ENCODE assay signal across 8 cellular contexts in the genomic region with DNA sequence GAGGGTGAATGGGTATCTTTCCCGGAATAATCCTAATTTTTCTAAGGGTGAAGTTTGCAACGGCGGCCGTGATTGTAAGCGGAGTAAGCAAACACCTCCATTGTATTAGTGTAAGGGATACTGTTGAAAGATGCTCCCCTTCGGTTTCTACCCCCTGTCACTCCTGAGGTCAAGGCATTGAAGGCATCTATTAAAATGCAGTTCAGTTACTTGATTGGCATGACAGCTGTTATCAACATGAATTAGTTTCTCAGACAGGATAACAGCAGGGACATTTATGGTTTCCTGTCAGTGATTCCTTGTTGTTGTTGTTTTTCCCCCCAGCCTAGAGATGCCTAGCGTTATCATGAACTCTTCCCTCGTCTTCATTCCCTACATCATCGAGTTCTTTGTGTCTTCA. TPM values are rescaled to one million over a fixed set of nuclear protein-coding genes. Genes with fewer than 3 reads are reported as not detected.
DNase-seq lines count a peak whose midpoint lies in the region; ATAC-seq and TF ChIP-seq lines count a peak whose summit lies in the region.

No MANE protein-coding gene starts in this region.

- no peak overlapping the region for H3K27ac ChIP-seq in HCT116 (ENCODE audit: low read depth, low read length)
- H3K27ac ChIP-seq in SK-N-SH (ENCODE audit: low read depth in 2 of 2, low read length in 1 of 2): peak overlapping the region; percentile 30 to 53; a peak in 3 of 4 replicates
- no peak overlapping the region for H3K27ac ChIP-seq in right atrium auricular region
- peak overlapping the region in 5 of 8 donors; percentile 33 to 80 (median 60) for H3K27ac ChIP-seq in spleen

- H3K79me2 ChIP-seq in HCT116 (ENCODE audit: insufficient read depth, low read length) (no peaks in the 10 kb centered on the region), SK-N-SH (ENCODE audit: insufficient read depth) (peaks cover 3% of the 10 kb centered on the region; the same call in 1 of the 2 replicates)

- H3K4me2 ChIP-seq in HCT116 (ENCODE audit: low read length) (peak overlapping the region; percentile 91), SK-N-SH (peak overlapping the region; percentile 76)

- peaks cover 0 to 7% of the 10 kb centered on the region in 2 experiments; a peak in 2 of 4 replicates for H3K4me1 ChIP-seq in HCT116 (ENCODE audit: control insufficient read depth in 1 of 2, insufficient read depth in 2 of 2, low read length in 2 of 2)
- no peaks in the 10 kb centered on the region; a peak in 1 of 4 replicates for H3K4me1 ChIP-seq in SK-N-SH (ENCODE audit: control insufficient read depth in 1 of 2, insufficient read depth in 2 of 2, low read depth in 1 of 2, low read length in 1 of 2)
- H3K4me1 ChIP-seq in right atrium auricular region: no peaks in the 10 kb centered on the region
- peaks cover 0 to 13% (median 7%) of the 10 kb centered on the region in 6 donors for H3K4me1 ChIP-seq in spleen

- no peak for TF ChIP-seq CTCF in HCT116 (IDR thresholded peaks at IDR 0.05 in 2 of 3, conservative IDR thresholded peaks at IDR 0.05 in 1 of 3; ENCODE audit: borderline replicate concordance in 1 of 3, insufficient read depth in 1 of 3, low read depth in 2 of 3, low read length in 2 of 3)
- no peak for TF ChIP-seq CTCF in SK-N-SH (IDR thresholded peaks at IDR 0.05)
- TF ChIP-seq CTCF in right atrium auricular region (IDR thresholded peaks at IDR 0.05): no peak
- no peak for TF ChIP-seq CTCF in spleen (IDR thresholded peaks at IDR 0.05 in 8 of 11, conservative IDR thresholded peaks at IDR 0.05 in 3 of 11)

- TF ChIP-seq POLR2A in HCT116 (IDR thresholded peaks at IDR 0.05; ENCODE audit: borderline replicate concordance, extremely low read depth, insufficient read depth, insufficient read length) (no peak), spleen (IDR thresholded peaks at IDR 0.05) (no peak)

- no peak for DNase-seq in HCT116 (ENCODE audit: low read depth, low spot score)
- no peak for DNase-seq in SK-N-SH
- no peak for DNase-seq in right atrium auricular region (ENCODE audit: low spot score)
- no peak for DNase-seq in spleen
- no peak for DNase-seq in posterior vena cava (ENCODE audit: low spot score)
- DNase-seq in stimulated activated CD4-positive, alpha-beta T cell treated with anti-CD3 and anti-CD28 coated beads, Interleukin-2, amount 100 ng/mL, for 48 hours: no peak
- no peak for DNase-seq in sciatic nerve (ENCODE audit: low spot score)
- DNase-seq in retina: no peak

- H3K4me3 ChIP-seq in HCT116 (replicated peaks in 1 of 2; ENCODE audit: low read depth in 1 of 2, low read length in 2 of 2) (peak overlapping the region; percentile 56 to 74), SK-N-SH (ENCODE audit: low read depth in 2 of 2, low read length in 1 of 2) (peak overlapping the region; percentile 67 to 71), right atrium auricular region (peak overlapping the region; percentile 56 to 63), spleen (peak overlapping the region; percentile 44 to 79 (median 66))

- H3K36me3 ChIP-seq in HCT116 (ENCODE audit: control insufficient read depth in 1 of 2, insufficient read depth in 2 of 2, low read length in 2 of 2) (no peaks in the 10 kb centered on the region), SK-N-SH (replicated peaks in 1 of 2; ENCODE audit: control insufficient read depth in 1 of 2, insufficient read depth in 2 of 2, low read length in 1 of 2) (no peaks in the 10 kb centered on the region), right atrium auricular region (no peaks in the 10 kb centered on the region), spleen (no peaks in the 10 kb centered on the region)

- no peaks in the 10 kb centered on the region for H3F3A ChIP-seq in SK-N-SH (replicated peaks; ENCODE audit: insufficient read depth)

- H3K9me3 ChIP-seq in HCT116 (ENCODE audit: control insufficient read depth in 1 of 2, insufficient read depth in 1 of 2, low read depth in 1 of 2, low read length in 2 of 2): no peaks in the 10 kb centered on the region
- no peaks in the 10 kb centered on the region for H3K9me3 ChIP-seq in SK-N-SH
- H3K9me3 ChIP-seq in right atrium auricular region: no peaks in the 10 kb centered on the region
- no peaks in the 10 kb centered on the region for H3K9me3 ChIP-seq in spleen

- BruUV-seq in HCT116 (replicated peaks; lab: Mats Ljungman, UMichigan): TSS peak; percentile 66

- H2AFZ ChIP-seq in HCT116 (ENCODE audit: low read depth, low read length, poor library complexity, severe bottlenecking) (no peak overlapping the region), SK-N-SH (ENCODE audit: low read depth) (peak overlapping the region; percentile 97)

- 9% methylated on average over 9 of the region's 9 CpGs for WGBS in SK-N-SH (ENCODE audit: low lambda C conversion rate)
- 6 to 53% (median 21%) methylated on average over 7 to 9 of the region's 9 CpGs for WGBS in spleen, 5 donors

- ATAC-seq in HCT116 (peak; percentile 15; the same call in 1 of the 2 replicates), sciatic nerve (no peak)

- no peaks in the 10 kb centered on the region for H3K9me2 ChIP-seq in HCT116 (ENCODE audit: insufficient read depth)
- no peaks in the 10 kb centered on the region for H3K9me2 ChIP-seq in SK-N-SH

- POLR2A ChIA-PET in HCT116 (lab: Charles Lee) (no interaction called here), SK-N-SH (lab: Yijun Ruan, JAX) (interaction anchor here (0.6 kb wide), 1 partner anchor 38 kb away, joined by 3 read pairs; no protein-coding TSS in a partner anchor)

- TF ChIP-seq RAD21 in HCT116 (IDR thresholded peaks at IDR 0.05; ENCODE audit: low read depth): no peak
- TF ChIP-seq RAD21 in SK-N-SH (IDR thresholded peaks at IDR 0.05; ENCODE audit: low read length): no peak

- CTCF ChIA-PET in HCT116 (lab: Charles Lee): no interaction called here
- CTCF ChIA-PET in SK-N-SH (lab: Yijun Ruan, JAX): interaction anchor here (1.8 to 2.0 kb wide), 2 partner anchors 9 to 577 kb away, joined by 5 to 6 read pairs; no protein-coding TSS in a partner anchor

- no peak for TF ChIP-seq EP300 in SK-N-SH (IDR thresholded peaks at IDR 0.05; ENCODE audit: borderline replicate concordance in 1 of 2, low read depth in 1 of 2, low read length in 1 of 2)

- H3K27me3 ChIP-seq in HCT116 (ENCODE audit: insufficient read depth, low read length) (no peaks in the 10 kb centered on the region), SK-N-SH (ENCODE audit: insufficient read depth) (no peaks in the 10 kb centered on the region; the same call in 1 of the 2 replicates), right atrium auricular region (no peaks in the 10 kb centered on the region), spleen (replicated peaks in 1 of 7) (no peaks in the 10 kb centered on the region)

- intact Hi-C loops in HCT116 (cut with micrococcal nuclease) (no loop called here), spleen (cut with DNase I; ENCODE audit: low total_unique reads) (loop anchor here (5.0 kb wide), 1 partner anchor 178 kb away; no protein-coding TSS in a partner anchor), posterior vena cava (cut with DNase I) (no loop called here), sciatic nerve (cut with DNase I) (no loop called here)

- no peaks in the 10 kb centered on the region for H4K20me1 ChIP-seq in HCT116 (ENCODE audit: insufficient read depth)
- no peaks in the 10 kb centered on the region for H4K20me1 ChIP-seq in SK-N-SH (ENCODE audit: insufficient read depth)

- peak overlapping the region; percentile 72 for H3K9ac ChIP-seq in HCT116 (ENCODE audit: low read length)
- H3K9ac ChIP-seq in SK-N-SH: peak overlapping the region; percentile 79

- RAD21 ChIA-PET in HCT116 (lab: Charles Lee; ENCODE audit: low non-redundant PET in 1 of 2, low total read pairs in 2 of 2, uncharacterized antibody in 2 of 2, unreplicated experiment in 2 of 2): no interaction called here

TF ChIP-seq in HCT116, 20 proteins besides CTCF, POLR2A, EP300 and RAD21 (continues in another document):
- TF ChIP-seq EZH2phosphoT487 (IDR thresholded peaks at IDR 0.05; ENCODE audit: borderline replicate concordance) (no peak), ZNF274 (IDR thresholded peaks at IDR 0.05; ENCODE audit: low read depth, low read length) (no peak), YY1 (IDR thresholded peaks at IDR 0.05; ENCODE audit: extremely low read depth, insufficient replicate concordance, low read depth, low read length) (no peak), TCF7L2 (IDR thresholded peaks at IDR 0.05; ENCODE audit: borderline replicate concordance, extremely low read depth, insufficient read depth, insufficient read length) (no peak), ZFX (IDR thresholded peaks at IDR 0.05) (no peak), POLR2AphosphoS5 (IDR thresholded peaks at IDR 0.05; ENCODE audit: low read depth, low read length) (no peak), FOSL1 (IDR thresholded peaks at IDR 0.05; ENCODE audit: low read depth) (no peak), CBX3 (IDR thresholded peaks at IDR 0.05; ENCODE audit: low read depth) (no peak)

TF ChIP-seq in SK-N-SH, 30 proteins besides CTCF, POLR2A, EP300 and RAD21 (continues in another document):
- no peak for TF ChIP-seq NRF1 (IDR thresholded peaks at IDR 0.05; ENCODE audit: low read depth, low read length)
- TF ChIP-seq RFX5 (IDR thresholded peaks at IDR 0.05; ENCODE audit: low read length): no peak
- no peak for TF ChIP-seq GATA2 (CRISPR knock-in tag; IDR thresholded peaks at IDR 0.05)
- no peak for TF ChIP-seq POLR2AphosphoS5 (IDR thresholded peaks at IDR 0.05; ENCODE audit: low read depth, low read length)
- TF ChIP-seq MEF2A (IDR thresholded peaks at IDR 0.05; ENCODE audit: borderline replicate concordance, low read depth): no peak

RNA-seq across cellular contexts. Expression of gene SLC25A14, which starts 0.6 kb away (rescaled TPM):
- total RNA-seq in HCT116 (2021; ENCODE audit: unreplicated experiment) (13.1 TPM), right atrium auricular region (1 to 10 TPM; 3.4 to 8.2 TPM), spleen (10 to 100 TPM in 5 of 7 donors, 1 to 10 TPM in 2; 7.7 to 15.6 (median 11.5) TPM), posterior vena cava (1 to 10 TPM; 6.9 to 8.4 TPM), sciatic nerve (12.8 TPM)
- 10.6 and 12.7 TPM in 2 replicates for polyA plus RNA-seq in HCT116 (2012)
- polyA plus RNA-seq in SK-N-SH (2012; rRNA removed) (14.0 and 21.7 TPM in 2 replicates), spleen (10 to 100 TPM; 10.8 to 19.7 (median 14.2) TPM)
- polyA plus RNA-seq in SK-N-SH (2012; cell fraction: cytosol; rRNA removed): 17.0 and 17.3 TPM in 2 replicates
- 19.2 and 47.1 TPM in 2 replicates for polyA plus RNA-seq in SK-N-SH (2012; cell fraction: nucleus; rRNA removed)

RNA-seq across cellular contexts. Expression of gene GPR119, which starts 45.2 kb away (rescaled TPM):
- total RNA-seq in HCT116 (2021; ENCODE audit: unreplicated experiment) (not detected), right atrium auricular region (not detected), spleen (not detected), posterior vena cava (not detected), sciatic nerve (not detected)
- not detected in 2 replicates for polyA plus RNA-seq in HCT116 (2012)
- polyA plus RNA-seq in SK-N-SH (2012; rRNA removed) (not detected in 2 replicates), spleen (not detected)
- polyA plus RNA-seq in SK-N-SH (2012; cell fraction: cytosol; rRNA removed): not detected in 2 replicates
- polyA plus RNA-seq in SK-N-SH (2012; cell fraction: nucleus; rRNA removed): not detected in 2 replicates

Comparison
In these comparisons a context has a peak if more than half of its experiments do, and no peak if none do; other contexts are left out.
1. H3K27ac ChIP-seq: peak in SK-N-SH (2 of 2) and spleen (5 of 8); none in HCT116 (single experiment) and right atrium auricular region (0 of 2).
2. Peak in every context shown above with its lines, with median percentiles within 50 percentile points of each other: H3K4me3 ChIP-seq.